Comparison of ENCODE assay signal across 8 cellular contexts in the genomic region with DNA sequence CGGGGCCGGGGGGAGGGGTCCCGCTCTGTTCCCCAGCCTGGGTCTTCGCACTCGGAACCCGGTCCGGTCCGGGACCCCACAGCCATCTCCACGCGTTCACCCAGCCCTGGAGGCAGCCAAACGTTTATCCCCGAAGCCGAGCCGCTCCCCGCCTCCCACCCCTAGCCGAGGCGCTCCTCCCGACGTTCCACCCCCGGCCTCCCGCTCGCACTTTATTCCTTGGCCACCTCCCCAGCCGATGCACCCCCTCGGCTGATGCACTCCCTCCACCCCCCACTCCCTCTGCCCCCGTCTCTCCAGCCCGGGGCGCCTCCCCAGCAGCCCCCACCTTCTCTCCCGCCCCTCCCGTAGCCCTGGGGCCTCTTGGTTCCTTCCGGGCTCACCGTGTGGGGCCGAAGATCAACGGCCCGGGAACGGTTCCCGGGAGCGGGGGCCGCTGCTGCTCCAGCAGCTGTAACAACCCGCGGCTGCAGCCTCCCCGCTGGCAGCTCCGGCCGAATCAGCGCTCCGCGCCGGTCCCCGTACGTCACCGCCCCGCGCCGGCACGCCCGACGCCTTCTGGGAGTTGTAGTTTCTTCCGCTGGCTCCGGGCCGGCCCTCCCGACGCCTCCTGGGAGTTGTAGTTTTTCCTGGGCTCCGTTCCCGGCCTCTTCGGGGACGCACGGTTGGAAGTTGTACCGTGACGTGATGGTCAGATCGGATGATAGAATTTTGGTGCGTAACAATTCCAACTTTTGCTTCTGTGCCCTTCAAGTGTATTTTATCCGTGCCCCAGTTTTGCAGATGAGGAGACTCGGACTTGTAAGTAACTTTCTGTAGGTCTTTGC. TPM values are rescaled to one million over a fixed set of nuclear protein-coding genes. Genes with fewer than 3 reads are reported as not detected.
DNase-seq lines count a peak whose midpoint lies in the region; ATAC-seq and TF ChIP-seq lines count a peak whose summit lies in the region.

A gene with protein sequence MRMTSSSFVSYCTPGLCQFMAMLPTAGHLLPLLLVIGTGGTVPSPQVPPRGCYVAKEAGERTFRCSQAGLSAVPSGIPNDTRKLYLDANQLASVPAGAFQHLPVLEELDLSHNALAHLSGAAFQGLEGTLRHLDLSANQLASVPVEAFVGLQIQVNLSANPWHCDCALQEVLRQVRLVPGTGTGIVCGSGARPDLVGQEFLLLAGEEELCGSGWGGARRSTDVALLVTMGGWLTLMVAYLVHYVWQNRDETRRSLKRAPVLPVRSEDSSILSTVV (plus strand): TSS at position 632 of the 827 bp plus-strand sequence. CDS start 13,792 bp downstream, outside the sequence.
A gene with protein sequence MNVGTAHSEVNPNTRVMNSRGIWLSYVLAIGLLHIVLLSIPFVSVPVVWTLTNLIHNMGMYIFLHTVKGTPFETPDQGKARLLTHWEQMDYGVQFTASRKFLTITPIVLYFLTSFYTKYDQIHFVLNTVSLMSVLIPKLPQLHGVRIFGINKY (minus strand): TSS at position 501 of the 827 bp plus-strand sequence. CDS start 3,398 bp downstream, outside the sequence.

- TF ChIP-seq CTCF in GM12875 (IDR thresholded peaks at IDR 0.05; ENCODE audit: borderline replicate concordance, insufficient read depth, low read depth, low read length) (no peak), upper lobe of right lung (IDR thresholded peaks at IDR 0.05) (no peak)

- H3K36me3 ChIP-seq in upper lobe of right lung, result peaks cover 19% of the 10 kb centered on the region

- H3K4me1 ChIP-seq in upper lobe of right lung, result peaks cover 34% of the 10 kb centered on the region

- no peaks in the 10 kb centered on the region for H3K9me3 ChIP-seq in upper lobe of right lung

- H3K27me3 ChIP-seq in upper lobe of right lung, result no peaks in the 10 kb centered on the region

- peak within 1 kb of the TSS; percentile 93 for H3K27ac ChIP-seq in upper lobe of right lung

- ATAC-seq in HG02840 (IDR thresholded peaks at IDR 0.05; ENCODE audit: low FRiP score, unreplicated experiment) (peak; percentile 69), left cardiac atrium (peak; percentile 91 to 95), upper lobe of right lung (peak; percentile 94)

- H3K4me3 ChIP-seq in GM12875 (ENCODE audit: low read depth, low read length) (peak within 1 kb of the TSS; percentile 81), upper lobe of right lung (peak within 1 kb of the TSS; percentile 83)

- peak; percentile 71 for DNase-seq in NCI-H146 treated with DMSO at 0.1 percent for 48 hours (lab: John Stamatoyannopoulos, UW; ENCODE audit: unreplicated experiment)
- DNase-seq in T-helper 1 cell, result peak; percentile 77 to 93 (median 86)
- DNase-seq in amniotic stem cell (lab: John Stamatoyannopoulos, UW), result peak; percentile 66
- peak; percentile 94 for DNase-seq in left cardiac atrium
- peak; percentile 98 for DNase-seq in posterior vena cava (ENCODE audit: low spot score)
- DNase-seq in upper lobe of right lung, result peak; percentile 97

- intact Hi-C loops in left cardiac atrium (cut with DNase I) (no loop called here), posterior vena cava (cut with DNase I) (no loop called here), upper lobe of right lung (cut with DNase I) (no loop called here)

RNA-seq across cellular contexts. Expression of the first gene that starts in this region (rescaled TPM):
- not detected for total RNA-seq in left cardiac atrium
- not detected for total RNA-seq in posterior vena cava
- not detected for total RNA-seq in upper lobe of right lung

RNA-seq across cellular contexts. Expression of the second gene that starts in this region (rescaled TPM):
- 10 to 100 TPM; 39.7 to 50.4 TPM for total RNA-seq in left cardiac atrium
- 10 to 100 TPM; 32.1 to 43.2 TPM for total RNA-seq in posterior vena cava
- 70.3 TPM for total RNA-seq in upper lobe of right lung

Comparison
In these comparisons a context has a peak if more than half of its experiments do, and no peak if none do; other contexts are left out.
1. Peak in every context shown above with its lines: DNase-seq, ATAC-seq, H3K4me3 ChIP-seq and H3K27ac ChIP-seq.